Comparison of ENCODE assay signal across 25 cellular contexts in genomic region chr6:52548353-52548713, GRCh38. TPM values are rescaled to one million over a fixed set of nuclear protein-coding genes. Genes with fewer than 3 reads are reported as not detected.
DNase-seq lines count a peak whose midpoint lies in the region; ATAC-seq and TF ChIP-seq lines count a peak whose summit lies in the region.
"Had no signal": no experiment of that assay in that cellular context is flagged by ENCODE, and none has a peak within 500 bp of the region (broad histone marks: within the 10 kb centered on the region; RNA-seq: fewer than 3 reads in every experiment).

No MANE protein-coding gene starts in this region.

- TF ChIP-seq CTCF in HL-60 (IDR thresholded peaks at IDR 0.05; ENCODE audit: insufficient read depth, low read length) (no peak), chondrocyte (IDR thresholded peaks at IDR 0.05) (no peak), mucosa of descending colon (IDR thresholded peaks at IDR 0.05) (no peak), MCF 10A (IDR thresholded peaks at IDR 0.05; ENCODE audit: unreplicated experiment) (no peak), Calu3 (IDR thresholded peaks at IDR 0.05; ENCODE audit: unreplicated experiment) (no peak)

- POLR2A ChIA-PET in MCF 10A (lab: Yijun Ruan, JAX), result no interaction called here

- no peaks in the 10 kb centered on the region for H3K36me3 ChIP-seq in mucosa of descending colon (ENCODE audit: low read depth)
- H3K36me3 ChIP-seq: adrenal gland, lower lobe of right lung, ovary, thoracic aorta had no signal

- peak; percentile 21 to 37 for DNase-seq in HL-60 (ENCODE audit: low read depth in 1 of 2, low spot score in 1 of 2)
- DNase-seq in NOMO-1 treated with DMSO at 0.1 percent for 48 hours (lab: John Stamatoyannopoulos, UW; ENCODE audit: unreplicated experiment), result peak; percentile 1
- DNase-seq in chondrocyte (ENCODE audit: low spot score), result no peak
- DNase-seq in mucosa of descending colon, result no peak
- DNase-seq in MCF 10A (ENCODE audit: unreplicated experiment), result no peak
- DNase-seq in activated CD4-positive, alpha-beta T cell treated with anti-CD3 and anti-CD28 coated beads, Interleukin-2, amount 50 U/mL, for 48 hours, result no peak
- no peak for DNase-seq in Calu3
- DNase-seq: activated CD4-positive, alpha-beta T cell treated with anti-CD3 and anti-CD28 coated beads for 36 hours; activated CD8-positive, alpha-beta memory T cell treated with anti-CD3 and anti-CD28 coated beads, Interleukin-2, amount 50 U/mL, for 4 hours; activated effector memory CD4-positive, alpha-beta T cell treated with Interleukin-2 at 50 U/mL for 16 hours; CD8-positive, alpha-beta T cell; cerebellar nuclear complex; islet precursor cell; KG1; lower lobe of right lung; NCI-H1436 treated with DMSO at 0.1 percent for 48 hours; NCI-H2171; NCI-H526 treated with DMSO at 0.1 percent for 48 hours; ovary; right cardiac atrium; stimulated activated CD4-positive, alpha-beta T cell treated with anti-CD3 and anti-CD28 coated beads, Interleukin-15, amount 100 ng/mL, for 24 hours; stimulated activated naive B cell treated with anti-CD40 and anti-IgM and Interleukin-4, amounts not matched to agents 10 μg/mL and 1 μg/mL and 100 μg/mL, for 72 hours had no signal

- intact Hi-C loops in mucosa of descending colon (cut with DNase I, micrococcal nuclease), result no loop called here
- intact Hi-C loops in MCF 10A (cut with micrococcal nuclease), result no loop called here
- intact Hi-C loops in Calu3 (cut with micrococcal nuclease; ENCODE audit: unreplicated experiment), result no loop called here

- CTCF ChIA-PET in MCF 10A (lab: Yijun Ruan, JAX) (interaction anchor here (0.7 kb wide), 1 partner anchor 129 kb away, joined by 4 read pairs; no protein-coding TSS in a partner anchor), Calu3 (lab: Charles Lee) (no interaction called here)

- H3K4me3 Mint-ChIP-seq in chondrocyte (ENCODE audit: unreplicated experiment) (no peak overlapping the region), MCF 10A (ENCODE audit: unreplicated experiment) (no peak overlapping the region), Calu3 (ENCODE audit: low read depth, unreplicated experiment) (no peak overlapping the region)
- H3K4me3 Mint-ChIP-seq: activated CD4-positive, alpha-beta T cell treated with anti-CD3 and anti-CD28 coated beads for 36 hours; CD8-positive, alpha-beta T cell; stimulated activated naive B cell treated with anti-CD40 and anti-IgM and Interleukin-4, amounts not matched to agents 10 μg/mL and 1 μg/mL and 100 μg/mL, for 72 hours had no signal

- H3K36me3 Mint-ChIP-seq in chondrocyte (ENCODE audit: low read depth) (peaks cover 9% of the 10 kb centered on the region), MCF 10A (ENCODE audit: insufficient read depth, unreplicated experiment) (no peaks in the 10 kb centered on the region), Calu3 (ENCODE audit: insufficient read depth, unreplicated experiment) (no peaks in the 10 kb centered on the region)
- H3K36me3 Mint-ChIP-seq: stimulated activated naive B cell treated with anti-CD40 and anti-IgM and Interleukin-4, amounts not matched to agents 10 μg/mL and 1 μg/mL and 100 μg/mL, for 72 hours had no signal

- H3K4me1 Mint-ChIP-seq in chondrocyte (ENCODE audit: low read depth) (peaks cover 100% of the 10 kb centered on the region), MCF 10A (ENCODE audit: insufficient read depth, unreplicated experiment) (peaks cover 77% of the 10 kb centered on the region), Calu3 (ENCODE audit: low read depth, unreplicated experiment) (peaks cover 73% of the 10 kb centered on the region)

- H3K4me1 ChIP-seq in mucosa of descending colon (ENCODE audit: low read depth), result peaks cover 71% of the 10 kb centered on the region

- no peaks in the 10 kb centered on the region for H3K27me3 Mint-ChIP-seq in chondrocyte (ENCODE audit: low read depth)
- no peaks in the 10 kb centered on the region for H3K27me3 Mint-ChIP-seq in MCF 10A (ENCODE audit: insufficient read depth, unreplicated experiment)
- H3K27me3 Mint-ChIP-seq in Calu3 (ENCODE audit: unreplicated experiment), result no peaks in the 10 kb centered on the region
- H3K27me3 Mint-ChIP-seq: activated CD4-positive, alpha-beta T cell treated with anti-CD3 and anti-CD28 coated beads for 36 hours; stimulated activated naive B cell treated with anti-CD40 and anti-IgM and Interleukin-4, amounts not matched to agents 10 μg/mL and 1 μg/mL and 100 μg/mL, for 72 hours had no signal

- H3K4me3 ChIP-seq in HL-60 (replicated peaks; ENCODE audit: insufficient read depth, low read length), result no peak overlapping the region
- no peak overlapping the region for H3K4me3 ChIP-seq in mucosa of descending colon
- H3K4me3 ChIP-seq: adrenal gland, lower lobe of right lung, ovary, thoracic aorta had no signal

- H3K27ac ChIP-seq in HL-60 (replicated peaks), result no peak overlapping the region
- H3K27ac ChIP-seq: adrenal gland, lower lobe of right lung, ovary had no signal

- no peaks in the 10 kb centered on the region for H3K27me3 ChIP-seq in HL-60 (ENCODE audit: insufficient read depth, poor library complexity, severe bottlenecking)
- H3K27me3 ChIP-seq: adrenal gland, ovary had no signal

- H3K27ac Mint-ChIP-seq in chondrocyte (ENCODE audit: unreplicated experiment) (peak overlapping the region; percentile 80), MCF 10A (ENCODE audit: low read depth, unreplicated experiment) (no peak overlapping the region), Calu3 (ENCODE audit: unreplicated experiment) (no peak overlapping the region)
- H3K27ac Mint-ChIP-seq: activated CD4-positive, alpha-beta T cell treated with anti-CD3 and anti-CD28 coated beads for 36 hours; CD8-positive, alpha-beta T cell; stimulated activated naive B cell treated with anti-CD40 and anti-IgM and Interleukin-4, amounts not matched to agents 10 μg/mL and 1 μg/mL and 100 μg/mL, for 72 hours had no signal

- H3K9me3 Mint-ChIP-seq in chondrocyte (ENCODE audit: low read depth) (no peaks in the 10 kb centered on the region), MCF 10A (ENCODE audit: unreplicated experiment) (no peaks in the 10 kb centered on the region), Calu3 (ENCODE audit: low read depth, unreplicated experiment) (no peaks in the 10 kb centered on the region)
- H3K9me3 Mint-ChIP-seq: CD8-positive, alpha-beta T cell; stimulated activated naive B cell treated with anti-CD40 and anti-IgM and Interleukin-4, amounts not matched to agents 10 μg/mL and 1 μg/mL and 100 μg/mL, for 72 hours had no signal

- no TSS peak for BruUV-seq in MCF 10A (replicated peaks; lab: Mats Ljungman, UMichigan)
- BruUV-seq in Calu3 (replicated peaks; lab: Mats Ljungman, UMichigan), result no TSS peak

- ATAC-seq in mucosa of descending colon (peak; percentile 25), GM19397 (IDR thresholded peaks at IDR 0.05; ENCODE audit: unreplicated experiment) (no peak)
- ATAC-seq: activated CD4-positive, alpha-beta T cell treated with anti-CD3 and anti-CD28 coated beads for 36 hours; CD8-positive, alpha-beta T cell; lower lobe of right lung; right cardiac atrium; stimulated activated naive B cell treated with anti-CD40 and anti-IgM and Interleukin-4, amounts not matched to agents 10 μg/mL and 1 μg/mL and 100 μg/mL, for 72 hours had no signal

- H3K9me3 ChIP-seq in mucosa of descending colon, result no peaks in the 10 kb centered on the region
- H3K9me3 ChIP-seq: adrenal gland, lower lobe of right lung, ovary, thoracic aorta had no signal

RNA-seq across cellular contexts. Expression of gene TRAM2, which starts 28.5 kb away (rescaled TPM):
- total RNA-seq in chondrocyte (159 to 178 TPM (median 159 TPM) in 3 replicates), mucosa of descending colon (10 to 100 TPM; 20.3 to 25.0 (median 24.1) TPM), MCF 10A (2022) (9.9 and 10.1 TPM in 2 replicates), Calu3 (2022) (10.7 and 12.8 TPM in 2 replicates)

Comparison
In these comparisons a context has a peak if more than half of its experiments do, and no peak if none do; other contexts are left out.
1. DNase-seq: peak in HL-60 (2 of 2) and NOMO-1 treated with DMSO at 0.1 percent for 48 hours (single experiment); none in chondrocyte (single experiment), mucosa of descending colon (0 of 3), MCF 10A (single experiment), activated CD4-positive, alpha-beta T cell treated with anti-CD3 and anti-CD28 coated beads, Interleukin-2, amount 50 U/mL, for 48 hours (0 of 2) and Calu3 (single experiment).